In genomic region chr20:41969656-41970055, GRCh38 we compare ENCODE assay signal across 19 cellular contexts.
A peak's percentile ranks its signal among the peaks of the same experiment; 100 is the strongest.
DNase-seq lines count a peak whose midpoint lies in the region; ATAC-seq, FAIRE-seq and TF ChIP-seq lines count a peak whose summit lies in the region.
"Had no signal": no experiment of that assay in that cellular context is flagged by ENCODE, and none has a peak within 500 bp of the region (broad histone marks: within the 10 kb centered on the region; RNA-seq: fewer than 3 reads in every experiment).

No MANE protein-coding gene starts in this region.

- CTCF ChIA-PET in SK-N-SH (lab: Yijun Ruan, JAX) = interaction anchor here (0.8 to 1.2 kb wide), 5 partner anchors 10 to 235 kb away, joined by 3 to 5 read pairs (median 3); no protein-coding TSS in a partner anchor
- CTCF ChIA-PET in H1 (lab: Charles Lee; ENCODE audit: partially characterized antibody) = interaction anchor here (0.6 to 2.3 kb wide), 9 partner anchors 12 to 1089 kb away, joined by 3 to 9 read pairs (median 3); no protein-coding TSS in a partner anchor

- H3K14ac ChIP-seq in H1 (ENCODE audit: insufficient read length) = no peak overlapping the region

- POLR2A ChIA-PET in SK-N-SH (lab: Yijun Ruan, JAX) (no interaction called here), H1 (lab: Charles Lee; ENCODE audit: partially characterized antibody) (interaction anchor here (1.0 kb wide), 1 partner anchor 276 kb away, joined by 3 read pairs; no protein-coding TSS in a partner anchor)

- H4K20me1 ChIP-seq in SK-N-SH (ENCODE audit: insufficient read depth) (no peaks in the 10 kb centered on the region), H1 (replicated peaks in 1 of 2; ENCODE audit: control insufficient read depth in 1 of 2, insufficient read depth in 2 of 2, low read length in 2 of 2) (no peaks in the 10 kb centered on the region)
- H4K20me1 ChIP-seq: BLaER1 treated with 17β-estradiol and CSF1 and Interleukin-3, amounts not matched to agents 10 nM and 100 nM had no signal

- H2AFZ ChIP-seq in SK-N-SH (ENCODE audit: low read depth) (no peak overlapping the region), H1 (ENCODE audit: low read length) (0 out of 2 replicates have a peak overlapping the region, but pooled peaks have one; percentile 66)

- H3F3A ChIP-seq in SK-N-SH (replicated peaks; ENCODE audit: insufficient read depth) = no peaks in the 10 kb centered on the region

- FAIRE-seq in H1 (lab: Jason Lieb, UNC) (no peak), GM12891 (lab: Jason Lieb, UNC) (no peak)
- FAIRE-seq: D721Med, G401.6, GM18507 had no signal

- H3K27ac ChIP-seq in SK-N-SH (ENCODE audit: low read depth in 2 of 2, low read length in 1 of 2) (no peak overlapping the region), H1 (ENCODE audit: low read depth, low read length) (no peak overlapping the region)
- H3K27ac ChIP-seq: BLaER1 treated with 17β-estradiol and CSF1 and Interleukin-3, amounts not matched to agents 10 nM and 100 nM had no signal

- H3K4me1 ChIP-seq in SK-N-SH (ENCODE audit: control insufficient read depth in 1 of 2, insufficient read depth in 2 of 2, low read depth in 1 of 2, low read length in 1 of 2) = peaks cover 0 to 5% of the 10 kb centered on the region in 2 experiments; a peak in 1 of 4 replicates
- H3K4me1 ChIP-seq in H1 (replicated peaks in 1 of 4; ENCODE audit: control insufficient read depth in 3 of 4, insufficient read depth in 4 of 4, low read length in 3 of 4) = peaks cover 0 to 5% (median 2%) of the 10 kb centered on the region in 4 experiments; a peak in 3 of 7 replicates
- H3K4me1 ChIP-seq: BLaER1 treated with 17β-estradiol and CSF1 and Interleukin-3, amounts not matched to agents 10 nM and 100 nM had no signal

- no peak overlapping the region for H3K23ac ChIP-seq in H1 (ENCODE audit: insufficient read length)

- H3K56ac ChIP-seq in H1 (replicated peaks; ENCODE audit: insufficient read length, low read depth, low read length) = no peak overlapping the region

- H2AK5ac ChIP-seq in H1 (ENCODE audit: low read depth, low read length) = no peak overlapping the region

- TF ChIP-seq POLR2A in H1 (IDR thresholded peaks at IDR 0.05; ENCODE audit: control extremely low read depth in 1 of 2, low read depth in 2 of 2, low read length in 2 of 2) (no peak), GM12891 (IDR thresholded peaks at IDR 0.05; ENCODE audit: low read depth, low read length) (no peak)

- H3K36me3 ChIP-seq in SK-N-SH (replicated peaks in 1 of 2; ENCODE audit: control insufficient read depth in 1 of 2, insufficient read depth in 2 of 2, low read length in 1 of 2) (no peaks in the 10 kb centered on the region), H1 (ENCODE audit: control insufficient read depth in 2 of 4, insufficient read depth in 4 of 4, low read length in 3 of 4) (no peaks in the 10 kb centered on the region)
- H3K36me3 ChIP-seq: BLaER1 treated with 17β-estradiol and CSF1 and Interleukin-3, amounts not matched to agents 10 nM and 100 nM had no signal

- no peak overlapping the region for H4K5ac ChIP-seq in H1 (ENCODE audit: insufficient read length, low read depth, low read length)

- no peak overlapping the region for H4K8ac ChIP-seq in H1 (ENCODE audit: extremely low read depth, insufficient read depth, low read length)

- no peak overlapping the region for H3K9ac ChIP-seq in SK-N-SH
- no peak overlapping the region; a peak in 1 of 7 replicates for H3K9ac ChIP-seq in H1 (replicated peaks in 1 of 4; ENCODE audit: extremely low read depth in 1 of 4, low read depth in 3 of 4, low read length in 3 of 4)
- H3K9ac ChIP-seq: BLaER1 treated with 17β-estradiol and CSF1 and Interleukin-3, amounts not matched to agents 10 nM and 100 nM had no signal

- 45% methylated on average over 6 of the region's 6 CpGs for WGBS in SK-N-SH (ENCODE audit: low lambda C conversion rate)
- WGBS in H1 (ENCODE audit: extremely low coverage in 1 of 2, insufficient coverage in 1 of 2, insufficient read length in 1 of 2, insufficient replicate concordance in 2 of 2, low coverage in 1 of 2, low lambda C conversion rate in 2 of 2, missing lambda C conversion rate in 1 of 2), 2 experiments = 86% methylated on average over 6 of the region's 6 CpGs; no CpG with 5 or more reads in 1 of the 2 experiments

- no peak overlapping the region for H4K91ac ChIP-seq in H1 (replicated peaks; ENCODE audit: insufficient read length, low read length)

- ATAC-seq in SK-N-SH treated with all-trans-retinoic acid at 6 μM for 48 hours (no peak), GM18867 (IDR thresholded peaks at IDR 0.05; ENCODE audit: unreplicated experiment) (no peak), GM19035 (IDR thresholded peaks at IDR 0.05; ENCODE audit: unreplicated experiment) (no peak)

- no peak overlapping the region for H2BK20ac ChIP-seq in H1 (ENCODE audit: low read length)

- TF ChIP-seq EP300 in SK-N-SH (IDR thresholded peaks at IDR 0.05; ENCODE audit: borderline replicate concordance in 1 of 2, low read depth in 1 of 2, low read length in 1 of 2) (no peak), H1 (IDR thresholded peaks at IDR 0.05; ENCODE audit: borderline replicate concordance in 1 of 2, low read depth in 2 of 2, low read length in 2 of 2) (no peak)

- H3K27me3 ChIP-seq in SK-N-SH (ENCODE audit: insufficient read depth) = no peaks in the 10 kb centered on the region
- H3K27me3 ChIP-seq in H1 (replicated peaks in 1 of 4; ENCODE audit: control insufficient read depth in 3 of 4, extremely low read depth in 1 of 4, insufficient read depth in 3 of 4, low read length in 3 of 4) = no peaks in the 10 kb centered on the region
- H3K27me3 ChIP-seq: BLaER1 treated with 17β-estradiol and CSF1 and Interleukin-3, amounts not matched to agents 10 nM and 100 nM had no signal

- TF ChIP-seq CTCF in SK-N-SH (IDR thresholded peaks at IDR 0.05) = no peak
- no peak for TF ChIP-seq CTCF in H1 (IDR thresholded peaks at IDR 0.05; ENCODE audit: control extremely low read depth in 1 of 3, insufficient read depth in 1 of 3, low read depth in 1 of 3, low read length in 3 of 3)

- H3K79me2 ChIP-seq in SK-N-SH (ENCODE audit: insufficient read depth) (no peaks in the 10 kb centered on the region), H1 (ENCODE audit: control insufficient read depth in 1 of 2, insufficient read depth in 2 of 2, low read length in 2 of 2) (no peaks in the 10 kb centered on the region)

- no peak overlapping the region for H2BK5ac ChIP-seq in H1 (ENCODE audit: low read depth, low read length)

- no peak overlapping the region for H2BK120ac ChIP-seq in H1 (replicated peaks; ENCODE audit: low read depth, low read length)

- no peak overlapping the region for H3K18ac ChIP-seq in H1 (ENCODE audit: extremely low read depth, low read length)

- no peaks in the 10 kb centered on the region for H3K23me2 ChIP-seq in H1 (ENCODE audit: low read depth, low read length)

- H3K4me3 ChIP-seq in SK-N-SH (ENCODE audit: low read depth in 2 of 2, low read length in 1 of 2) (no peak overlapping the region), H1 (ENCODE audit: extremely low read depth in 1 of 4, insufficient read depth in 2 of 4, low read depth in 3 of 4, low read length in 4 of 4) (no peak overlapping the region)
- H3K4me3 ChIP-seq: BLaER1 treated with 17β-estradiol and CSF1 and Interleukin-3, amounts not matched to agents 10 nM and 100 nM had no signal

- no peak overlapping the region for H3K4ac ChIP-seq in H1 (replicated peaks; ENCODE audit: insufficient read length, low read depth, low read length)

- no peaks in the 10 kb centered on the region for H3K79me1 ChIP-seq in H1 (ENCODE audit: low read depth, low read length)

- H3K9me3 ChIP-seq in SK-N-SH (no peaks in the 10 kb centered on the region), H1 (ENCODE audit: insufficient read depth in 2 of 2, low read depth in 1 of 2, low read length in 1 of 2) (no peaks in the 10 kb centered on the region)
- H3K9me3 ChIP-seq: BLaER1 treated with 17β-estradiol and CSF1 and Interleukin-3, amounts not matched to agents 10 nM and 100 nM had no signal

- TF ChIP-seq RAD21 in SK-N-SH (IDR thresholded peaks at IDR 0.05; ENCODE audit: low read length) (no peak), H1 (IDR thresholded peaks at IDR 0.05 in 1 of 2, conservative IDR thresholded peaks at IDR 0.05 in 1 of 2; ENCODE audit: low read depth in 2 of 2, low read length in 2 of 2) (no peak)

- no peaks in the 10 kb centered on the region for H3K9me2 ChIP-seq in SK-N-SH

- DNase-seq in SK-N-SH (peak; percentile 17), H1 (ENCODE audit: low read depth in 1 of 2, low spot score in 2 of 2) (no peak), midbrain (lab: John Stamatoyannopoulos, UW) (peak; percentile 4), NCI-H446 treated with DMSO at 0.1 percent for 48 hours (lab: John Stamatoyannopoulos, UW) (no peak), GM12891 (ENCODE audit: insufficient read length, low spot score) (no peak)
- DNase-seq: 8988T; CD8-positive, alpha-beta memory T cell; DMS79; HFFc6; KBM-7; NCI-H1417 treated with DMSO at 0.1 percent for 48 hours; NCI-H1930 had no signal

- H2BK15ac ChIP-seq in H1 (ENCODE audit: low read length) = no peak overlapping the region

- H3K4me2 ChIP-seq in SK-N-SH = no peak overlapping the region
- H3K4me2 ChIP-seq in H1 (ENCODE audit: insufficient read depth in 1 of 2, low read depth in 2 of 2, low read length in 2 of 2) = no peak overlapping the region
- H3K4me2 ChIP-seq: BLaER1 treated with 17β-estradiol and CSF1 and Interleukin-3, amounts not matched to agents 10 nM and 100 nM had no signal

- H2BK12ac ChIP-seq in H1 (ENCODE audit: low read depth, low read length) = no peak overlapping the region

TF ChIP-seq in SK-N-SH, 30 proteins besides CTCF, POLR2A, EP300 and RAD21 (continues in another document):
- TF ChIP-seq CHD2 (IDR thresholded peaks at IDR 0.05; ENCODE audit: low read length, partially characterized antibody) = no peak

TF ChIP-seq in SK-N-SH treated with all-trans-retinoic acid at 6 μM for 48 hours, 23 proteins besides CTCF, POLR2A, EP300 and RAD21 (continues in another document):
- TF ChIP-seq OSR1 (CRISPR knock-in tag; IDR thresholded peaks at IDR 0.05) (no peak), BACH2 (CRISPR knock-in tag; IDR thresholded peaks at IDR 0.05; ENCODE audit: borderline replicate concordance) (no peak), ISL1 (CRISPR knock-in tag; IDR thresholded peaks at IDR 0.05) (no peak), RARB (CRISPR knock-in tag; IDR thresholded peaks at IDR 0.05) (no peak), ZFP30 (CRISPR knock-in tag; IDR thresholded peaks at IDR 0.05) (no peak)

TF ChIP-seq in GM12891, 5 proteins besides CTCF, POLR2A, EP300 and RAD21:
- TF ChIP-seq SPI1 (IDR thresholded peaks at IDR 0.05; ENCODE audit: low read depth, low read length) (no peak), TAF1 (IDR thresholded peaks at IDR 0.05; ENCODE audit: low read depth, low read length) (no peak), POLR2AphosphoS5 (IDR thresholded peaks at IDR 0.05; ENCODE audit: low read depth, low read length) (no peak), PAX5 (IDR thresholded peaks at IDR 0.05; ENCODE audit: insufficient read depth, low read length, severe bottlenecking) (no peak), POU2F2 (IDR thresholded peaks at IDR 0.05; ENCODE audit: low read depth, low read length) (no peak)

Comparison
In these comparisons a context has a peak if more than half of its experiments do, and no peak if none do; other contexts are left out.
1. DNase-seq: peak in SK-N-SH (single experiment) and midbrain (single experiment); none in H1 (0 of 2), NCI-H446 treated with DMSO at 0.1 percent for 48 hours (single experiment) and GM12891 (single experiment).